Comparison of ENCODE assay signal across 17 cellular contexts in the genomic region with DNA sequence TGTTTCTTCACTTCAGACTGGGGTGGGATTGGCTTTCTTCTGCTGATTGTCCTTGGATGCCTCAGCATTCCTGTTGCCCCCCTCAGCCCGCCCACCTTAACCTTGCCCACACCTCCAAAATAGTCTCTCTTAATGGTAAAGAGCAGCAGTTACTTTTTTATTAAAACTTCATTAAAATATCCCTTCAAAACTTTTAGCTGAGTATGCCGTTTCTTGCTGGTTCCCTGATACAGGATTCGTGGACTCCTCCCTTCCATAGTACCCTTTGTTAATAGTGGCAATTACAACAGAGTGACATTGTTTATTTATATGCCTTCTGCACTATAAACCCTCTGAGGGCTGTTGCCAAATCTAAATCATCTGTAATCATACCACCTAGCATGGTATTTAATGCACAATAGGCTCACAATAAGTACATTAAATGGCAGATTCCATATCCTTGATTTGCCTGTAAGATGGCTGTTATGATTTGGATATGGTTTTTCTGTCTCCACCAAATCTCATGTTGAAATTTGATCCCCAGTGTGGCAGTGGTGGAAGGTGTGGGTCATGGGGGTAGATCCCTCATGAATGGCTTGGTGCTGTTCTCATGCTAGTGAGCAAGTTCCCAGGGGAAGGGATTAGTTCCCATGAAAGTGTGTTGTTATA. TPM values are rescaled to one million over a fixed set of nuclear protein-coding genes. Genes with fewer than 3 reads are reported as not detected.
DNase-seq lines count a peak whose midpoint lies in the region; ATAC-seq, FAIRE-seq and TF ChIP-seq lines count a peak whose summit lies in the region.
"Had no signal": no experiment of that assay in that cellular context is flagged by ENCODE, and none has a peak within 500 bp of the region (broad histone marks: within the 10 kb centered on the region; RNA-seq: fewer than 3 reads in every experiment).

No MANE protein-coding gene starts in this region.

- H3K27ac Mint-ChIP-seq in T-helper 2 cell treated with Interferon-gamma antibody and Interleukin-4, amounts not matched to agents 5 μg/mL and 100 μg/mL, for 36 hours: no peak overlapping the region

- TF ChIP-seq RAD21 in K562 (CRISPR knock-in tag; conservative IDR thresholded peaks at IDR 0.05 in 1 of 2, IDR thresholded peaks at IDR 0.05 in 1 of 2): no peak

- no peak for FAIRE-seq in K562 (lab: Jason Lieb, UNC)
- FAIRE-seq: A549, GM12878, GM18507 had no signal

- TF ChIP-seq POLR2A in K562 (conservative IDR thresholded peaks at IDR 0.05) (no peak), gastrocnemius medialis (IDR thresholded peaks at IDR 0.05) (no peak), stomach (IDR thresholded peaks at IDR 0.05) (no peak)

- H3K9me3 Mint-ChIP-seq in T-helper 2 cell treated with Interferon-gamma antibody and Interleukin-4, amounts not matched to agents 5 μg/mL and 100 μg/mL, for 36 hours: no peaks in the 10 kb centered on the region

- H3K9me1 ChIP-seq in K562 (ENCODE audit: control insufficient read depth, insufficient read depth, low read length): no peaks in the 10 kb centered on the region

- H3K27me3 Mint-ChIP-seq in T-helper 2 cell treated with Interferon-gamma antibody and Interleukin-4, amounts not matched to agents 5 μg/mL and 100 μg/mL, for 36 hours (ENCODE audit: low read depth): peaks cover 28% of the 10 kb centered on the region

- H3K36me3 ChIP-seq in K562 (ENCODE audit: control insufficient read depth, insufficient read depth, low read length): no peaks in the 10 kb centered on the region
- no peaks in the 10 kb centered on the region for H3K36me3 ChIP-seq in gastrocnemius medialis
- H3K36me3 ChIP-seq in stomach: no peaks in the 10 kb centered on the region

- peak; percentile 29 to 36 for DNase-seq in NCI-H526 (lab: John Stamatoyannopoulos, UW)
- DNase-seq in NCI-H526 treated with DMSO at 0.1 percent for 48 hours (lab: John Stamatoyannopoulos, UW): no peak
- DNase-seq in NCI-H2081 (lab: John Stamatoyannopoulos, UW): peak; percentile 13 to 73
- DNase-seq in K562 (ENCODE audit: extremely low read depth in 1 of 4, low spot score in 3 of 4): no peak
- DNase-seq in gastrocnemius medialis: no peak
- no peak for DNase-seq in T-helper 2 cell treated with Interferon-gamma antibody and Interleukin-4, amounts not matched to agents 5 μg/mL and 100 μg/mL, for 36 hours (ENCODE audit: low spot score)
- DNase-seq in stomach: no peak
- DNase-seq: Calu3, H7, NCI-H1092, NCI-H187 treated with DMSO at 0.1 percent for 48 hours, PC-3 had no signal

- no peaks in the 10 kb centered on the region for H3K36me3 Mint-ChIP-seq in T-helper 2 cell treated with Interferon-gamma antibody and Interleukin-4, amounts not matched to agents 5 μg/mL and 100 μg/mL, for 36 hours (ENCODE audit: low read depth)

- intact Hi-C loops in K562 (cut with micrococcal nuclease) (no loop called here), gastrocnemius medialis (cut with DNase I; ENCODE audit: low total_unique reads) (loop anchor here (10.0 kb wide), 2 partner anchors 847 to 957 kb away; no protein-coding TSS in a partner anchor), stomach (cut with DNase I; ENCODE audit: low total_unique reads) (no loop called here)

- TF ChIP-seq EP300 in K562 (IDR thresholded peaks at IDR 0.05; ENCODE audit: low read length) (no peak), stomach (IDR thresholded peaks at IDR 0.05) (no peak)

- H3K27ac ChIP-seq in K562 (ENCODE audit: extremely low read depth, low read depth, low read length) (no peak overlapping the region), gastrocnemius medialis (peak overlapping the region; percentile 75 to 85 (median 81)), stomach (no peak overlapping the region)
- H3K27ac ChIP-seq: A549, C4-2B had no signal

- ATAC-seq in K562: no peak
- ATAC-seq in gastrocnemius medialis: no peak
- ATAC-seq in HG03457 (IDR thresholded peaks at IDR 0.05; ENCODE audit: unreplicated experiment): no peak
- ATAC-seq: A549, GM12878, PC-3 had no signal

- H4K20me1 ChIP-seq in K562 (replicated peaks; ENCODE audit: control insufficient read depth, insufficient read depth, low read length): no peaks in the 10 kb centered on the region

- no peak overlapping the region for H3K9ac ChIP-seq in K562 (ENCODE audit: insufficient read depth in 1 of 2, low read depth in 2 of 2, low read length in 2 of 2)

- H2AFZ ChIP-seq in K562 (ENCODE audit: low read depth, low read length): no peak overlapping the region

- WGBS in K562 (ENCODE audit: insufficient coverage, low coverage, missing lambda C conversion rate): 7% methylated on average over 3 of the region's 3 CpGs
- WGBS in stomach, 5 donors: 70 to 88% (median 78%) methylated on average over 3 of the region's 3 CpGs

- H3K9me3 ChIP-seq in K562 (replicated peaks; ENCODE audit: control insufficient read depth, insufficient read depth, low read depth, low read length): no peaks in the 10 kb centered on the region
- no peaks in the 10 kb centered on the region for H3K9me3 ChIP-seq in gastrocnemius medialis
- no peaks in the 10 kb centered on the region for H3K9me3 ChIP-seq in stomach
- H3K9me3 ChIP-seq: A549 had no signal

- no peak for TF ChIP-seq CTCF in K562 (IDR thresholded peaks at IDR 0.05 in 2 of 3, conservative IDR thresholded peaks at IDR 0.05 in 1 of 3; ENCODE audit: insufficient read depth in 2 of 3, low read depth in 1 of 3, low read length in 3 of 3)
- no peak for TF ChIP-seq CTCF in gastrocnemius medialis (IDR thresholded peaks at IDR 0.05 in 4 of 5, conservative IDR thresholded peaks at IDR 0.05 in 1 of 5)
- no peak for TF ChIP-seq CTCF in stomach (IDR thresholded peaks at IDR 0.05)

- H3K4me1 ChIP-seq in K562 (replicated peaks in 1 of 2; ENCODE audit: control insufficient read depth in 2 of 2, insufficient read depth in 2 of 2, low read length in 2 of 2) (peaks cover 8 to 18% of the 10 kb centered on the region in 2 experiments; a peak in 4 of 5 replicates), gastrocnemius medialis (peaks cover 25 to 30% of the 10 kb centered on the region in 2 donors), stomach (peaks cover 0 to 22% (median 8%) of the 10 kb centered on the region in 4 donors)
- H3K4me1 ChIP-seq: A549 had no signal

- H3K4me3 ChIP-seq in K562 (no peak overlapping the region), gastrocnemius medialis (no peak overlapping the region), stomach (no peak overlapping the region)
- H3K4me3 ChIP-seq: A549, GM12878 had no signal

- no peak overlapping the region for H3K4me2 ChIP-seq in K562 (ENCODE audit: insufficient read depth, low read length)
- H3K4me2 ChIP-seq: A549 had no signal

- H3K4me1 Mint-ChIP-seq in T-helper 2 cell treated with Interferon-gamma antibody and Interleukin-4, amounts not matched to agents 5 μg/mL and 100 μg/mL, for 36 hours (ENCODE audit: low read depth): peaks cover 1% of the 10 kb centered on the region

- in situ Hi-C loops in K562 (cut with MboI) (no loop called here), gastrocnemius medialis (cut with MboI; ENCODE audit: low sequenced_read_pairs in 4 of 4) (no loop called here)

- no peaks in the 10 kb centered on the region for H3K79me2 ChIP-seq in K562 (ENCODE audit: control insufficient read depth, insufficient read depth, low read length)

- H3K27me3 ChIP-seq in K562 (ENCODE audit: control insufficient read depth in 2 of 2, insufficient read depth in 2 of 2, low read length in 2 of 2): peaks cover 0 to 4% of the 10 kb centered on the region in 2 experiments; a peak in 1 of 5 replicates
- H3K27me3 ChIP-seq in gastrocnemius medialis: no peaks in the 10 kb centered on the region
- H3K27me3 ChIP-seq in stomach: peaks cover 0 to 7% (median 0%) of the 10 kb centered on the region in 3 donors

- BruUV-seq in K562 (replicated peaks; lab: Mats Ljungman, UMichigan): no TSS peak

- CTCF ChIA-PET in K562 (lab: Yijun Ruan, JAX; ENCODE audit: low intra/inter-chr PET ratio): no interaction called here

- no peak overlapping the region for H3K4me3 Mint-ChIP-seq in T-helper 2 cell treated with Interferon-gamma antibody and Interleukin-4, amounts not matched to agents 5 μg/mL and 100 μg/mL, for 36 hours

- POLR2A ChIA-PET in K562 (lab: Yijun Ruan, JAX): no interaction called here

TF ChIP-seq in K562, 482 proteins besides CTCF, POLR2A, EP300 and RAD21 (continues in another document):
- TF ChIP-seq ZNF668 (CRISPR knock-in tag; IDR thresholded peaks at IDR 0.05): 0 out of 2 replicates have a peak, but pooled peaks have one; percentile 12
- TF ChIP-seq ESRRB (CRISPR knock-in tag; IDR thresholded peaks at IDR 0.05; ENCODE audit: borderline replicate concordance): no peak

RNA-seq across cellular contexts. Expression of gene MOCS1, which starts 3.5 kb away (rescaled TPM):
- 1.1 and 2.6 TPM in 2 replicates for total RNA-seq in K562 (2011; cell fraction: chromatin; rRNA removed; ENCODE audit: low replicate concordance)
- total RNA-seq in K562 (2011; cell fraction: nucleolus; rRNA removed): 1.7 and 2.0 TPM in 2 replicates
- total RNA-seq in K562 (2011; cell fraction: nucleoplasm; rRNA removed): 1.5 and 1.6 TPM in 2 replicates
- total RNA-seq in K562 (2014; rRNA removed): 12.5 and 14.1 TPM in 2 replicates
- total RNA-seq in K562 (2014; rRNA removed; fragmentation: Illumina TruSeq; extraction: Trizol): 4.7 and 6.0 TPM in 2 replicates
- total RNA-seq in K562 (2015; rRNA removed; fragmentation: Illumina TruSeq; extraction: Trizol): 10.7 and 12.0 TPM in 2 replicates
- total RNA-seq in K562 (2021): 12.7 and 15.3 TPM in 2 replicates
- polyA plus RNA-seq in K562 (2011; rRNA removed): 0.47 and 1.0 TPM in 2 replicates
- polyA plus RNA-seq in K562 (2011; cell fraction: cytosol; rRNA removed): 0.65 and 1.7 TPM in 2 replicates
- 0.55 and 2.0 TPM in 2 replicates for polyA plus RNA-seq in K562 (2011; cell fraction: nucleus; rRNA removed)
- polyA plus RNA-seq in K562 (2012): 11.4 and 35.7 TPM in 2 replicates
- 10.0 and 10.9 TPM in 2 replicates for polyA plus RNA-seq in K562 (2014; fragmentation: Illumina TruSeq; extraction: Trizol)
- polyA plus RNA-seq in K562 (2014; fragmentation: Nextera tagmentation; extraction: Ambion mirVana): under 1 TPM; 0.69 to 0.95 TPM
- polyA plus RNA-seq in K562 (2014; rRNA removed): 8.7 and 9.6 TPM in 2 replicates
- polyA minus RNA-seq in K562 (2011; rRNA and poly(A)+ RNA removed): 0.54 and 1.2 TPM in 2 replicates
- polyA minus RNA-seq in K562 (2011; cell fraction: cytosol; rRNA and poly(A)+ RNA removed): 2.2 TPM in 1 of 2 replicates, not detected in the other
- 0.67 and 1.5 TPM in 2 replicates for polyA minus RNA-seq in K562 (2011; cell fraction: nucleus; rRNA and poly(A)+ RNA removed)
- 10 to 100 TPM; 26.4 to 61.7 (median 38.4) TPM for total RNA-seq in gastrocnemius medialis
- 10 to 100 TPM in 3 of 5 donors, 1 to 10 TPM in 2; 4.0 to 15.4 (median 13.6) TPM for total RNA-seq in stomach
- polyA plus RNA-seq in stomach: 10 to 100 TPM in 1 of 3 donors, 1 to 10 TPM in 2; 6.3 to 11.3 (median 8.7) TPM

Comparison
In these comparisons a context has a peak if more than half of its experiments do, and no peak if none do; other contexts are left out.
1. DNase-seq: peak in NCI-H526 (2 of 2) and NCI-H2081 (2 of 2); none in NCI-H526 treated with DMSO at 0.1 percent for 48 hours (single experiment), K562 (0 of 4), gastrocnemius medialis (0 of 2), T-helper 2 cell treated with Interferon-gamma antibody and Interleukin-4, amounts not matched to agents 5 μg/mL and 100 μg/mL, for 36 hours (single experiment) and stomach (single experiment).
2. H3K27ac ChIP-seq: peak in gastrocnemius medialis (4 of 4); none in K562 (single experiment) and stomach (0 of 5).